1 cellular context compared by ENCODE assay signal in the genomic region with DNA sequence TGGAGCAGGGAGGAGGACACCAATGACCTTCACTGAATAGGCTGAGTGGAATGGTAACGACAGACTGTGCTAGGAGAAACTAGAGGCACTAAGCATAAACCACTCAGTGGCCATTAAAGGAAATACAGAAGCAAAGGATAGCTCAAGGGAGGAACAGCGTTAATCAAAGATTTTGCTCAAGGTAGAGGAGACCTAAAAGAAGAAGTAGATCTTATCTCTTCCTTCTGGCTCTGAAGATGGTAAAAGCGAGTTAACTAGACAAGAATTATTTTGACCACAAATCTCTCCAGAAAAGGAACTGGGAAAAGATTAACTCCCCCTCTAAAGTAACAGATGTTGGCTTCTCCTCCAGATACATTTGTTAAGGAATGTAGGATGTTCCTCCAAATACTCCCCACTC.
A peak's percentile ranks its signal among the peaks of the same experiment; 100 is the strongest.
TF ChIP-seq lines count a peak whose summit lies in the region.

No MANE protein-coding gene starts in this region.

TF ChIP-seq in GM23338, 12 proteins besides CTCF, POLR2A, EP300 and RAD21:
- TF ChIP-seq, protein P1, sequence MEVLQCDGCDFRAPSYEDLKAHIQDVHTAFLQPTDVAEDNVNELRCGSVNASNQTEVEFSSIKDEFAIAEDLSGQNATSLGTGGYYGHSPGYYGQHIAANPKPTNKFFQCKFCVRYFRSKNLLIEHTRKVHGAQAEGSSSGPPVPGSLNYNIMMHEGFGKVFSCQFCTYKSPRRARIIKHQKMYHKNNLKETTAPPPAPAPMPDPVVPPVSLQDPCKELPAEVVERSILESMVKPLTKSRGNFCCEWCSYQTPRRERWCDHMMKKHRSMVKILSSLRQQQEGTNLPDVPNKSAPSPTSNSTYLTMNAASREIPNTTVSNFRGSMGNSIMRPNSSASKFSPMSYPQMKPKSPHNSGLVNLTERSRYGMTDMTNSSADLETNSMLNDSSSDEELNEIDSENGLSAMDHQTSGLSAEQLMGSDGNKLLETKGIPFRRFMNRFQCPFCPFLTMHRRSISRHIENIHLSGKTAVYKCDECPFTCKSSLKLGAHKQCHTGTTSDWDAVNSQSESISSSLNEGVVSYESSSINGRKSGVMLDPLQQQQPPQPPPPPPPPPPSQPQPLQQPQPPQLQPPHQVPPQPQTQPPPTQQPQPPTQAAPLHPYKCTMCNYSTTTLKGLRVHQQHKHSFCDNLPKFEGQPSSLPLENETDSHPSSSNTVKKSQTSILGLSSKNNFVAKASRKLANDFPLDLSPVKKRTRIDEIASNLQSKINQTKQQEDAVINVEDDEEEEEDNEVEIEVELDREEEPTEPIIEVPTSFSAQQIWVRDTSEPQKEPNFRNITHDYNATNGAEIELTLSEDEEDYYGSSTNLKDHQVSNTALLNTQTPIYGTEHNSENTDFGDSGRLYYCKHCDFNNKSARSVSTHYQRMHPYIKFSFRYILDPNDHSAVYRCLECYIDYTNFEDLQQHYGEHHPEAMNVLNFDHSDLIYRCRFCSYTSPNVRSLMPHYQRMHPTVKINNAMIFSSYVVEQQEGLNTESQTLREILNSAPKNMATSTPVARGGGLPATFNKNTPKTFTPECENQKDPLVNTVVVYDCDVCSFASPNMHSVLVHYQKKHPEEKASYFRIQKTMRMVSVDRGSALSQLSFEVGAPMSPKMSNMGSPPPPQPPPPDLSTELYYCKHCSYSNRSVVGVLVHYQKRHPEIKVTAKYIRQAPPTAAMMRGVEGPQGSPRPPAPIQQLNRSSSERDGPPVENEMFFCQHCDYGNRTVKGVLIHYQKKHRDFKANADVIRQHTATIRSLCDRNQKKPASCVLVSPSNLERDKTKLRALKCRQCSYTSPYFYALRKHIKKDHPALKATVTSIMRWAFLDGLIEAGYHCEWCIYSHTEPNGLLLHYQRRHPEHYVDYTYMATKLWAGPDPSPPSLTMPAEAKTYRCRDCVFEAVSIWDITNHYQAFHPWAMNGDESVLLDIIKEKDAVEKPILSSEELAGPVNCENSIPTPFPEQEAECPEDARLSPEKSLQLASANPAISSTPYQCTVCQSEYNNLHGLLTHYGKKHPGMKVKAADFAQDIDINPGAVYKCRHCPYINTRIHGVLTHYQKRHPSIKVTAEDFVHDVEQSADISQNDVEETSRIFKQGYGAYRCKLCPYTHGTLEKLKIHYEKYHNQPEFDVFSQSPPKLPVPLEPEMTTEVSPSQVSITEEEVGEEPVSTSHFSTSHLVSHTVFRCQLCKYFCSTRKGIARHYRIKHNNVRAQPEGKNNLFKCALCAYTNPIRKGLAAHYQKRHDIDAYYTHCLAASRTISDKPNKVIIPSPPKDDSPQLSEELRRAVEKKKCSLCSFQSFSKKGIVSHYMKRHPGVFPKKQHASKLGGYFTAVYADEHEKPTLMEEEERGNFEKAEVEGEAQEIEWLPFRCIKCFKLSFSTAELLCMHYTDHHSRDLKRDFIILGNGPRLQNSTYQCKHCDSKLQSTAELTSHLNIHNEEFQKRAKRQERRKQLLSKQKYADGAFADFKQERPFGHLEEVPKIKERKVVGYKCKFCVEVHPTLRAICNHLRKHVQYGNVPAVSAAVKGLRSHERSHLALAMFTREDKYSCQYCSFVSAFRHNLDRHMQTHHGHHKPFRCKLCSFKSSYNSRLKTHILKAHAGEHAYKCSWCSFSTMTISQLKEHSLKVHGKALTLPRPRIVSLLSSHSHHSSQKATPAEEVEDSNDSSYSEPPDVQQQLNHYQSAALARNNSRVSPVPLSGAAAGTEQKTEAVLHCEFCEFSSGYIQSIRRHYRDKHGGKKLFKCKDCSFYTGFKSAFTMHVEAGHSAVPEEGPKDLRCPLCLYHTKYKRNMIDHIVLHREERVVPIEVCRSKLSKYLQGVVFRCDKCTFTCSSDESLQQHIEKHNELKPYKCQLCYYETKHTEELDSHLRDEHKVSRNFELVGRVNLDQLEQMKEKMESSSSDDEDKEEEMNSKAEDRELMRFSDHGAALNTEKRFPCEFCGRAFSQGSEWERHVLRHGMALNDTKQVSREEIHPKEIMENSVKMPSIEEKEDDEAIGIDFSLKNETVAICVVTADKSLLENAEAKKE (CRISPR knock-in tag; IDR thresholded peaks at IDR 0.05): 0 out of 2 replicates have a peak, but pooled peaks have one; percentile 20
- TF ChIP-seq STAT1 (IDR thresholded peaks at IDR 0.05; ENCODE audit: unreplicated experiment) (no peak), ZNF331 (CRISPR knock-in tag; IDR thresholded peaks at IDR 0.05; ENCODE audit: low read depth) (no peak)
